In the genomic region with DNA sequence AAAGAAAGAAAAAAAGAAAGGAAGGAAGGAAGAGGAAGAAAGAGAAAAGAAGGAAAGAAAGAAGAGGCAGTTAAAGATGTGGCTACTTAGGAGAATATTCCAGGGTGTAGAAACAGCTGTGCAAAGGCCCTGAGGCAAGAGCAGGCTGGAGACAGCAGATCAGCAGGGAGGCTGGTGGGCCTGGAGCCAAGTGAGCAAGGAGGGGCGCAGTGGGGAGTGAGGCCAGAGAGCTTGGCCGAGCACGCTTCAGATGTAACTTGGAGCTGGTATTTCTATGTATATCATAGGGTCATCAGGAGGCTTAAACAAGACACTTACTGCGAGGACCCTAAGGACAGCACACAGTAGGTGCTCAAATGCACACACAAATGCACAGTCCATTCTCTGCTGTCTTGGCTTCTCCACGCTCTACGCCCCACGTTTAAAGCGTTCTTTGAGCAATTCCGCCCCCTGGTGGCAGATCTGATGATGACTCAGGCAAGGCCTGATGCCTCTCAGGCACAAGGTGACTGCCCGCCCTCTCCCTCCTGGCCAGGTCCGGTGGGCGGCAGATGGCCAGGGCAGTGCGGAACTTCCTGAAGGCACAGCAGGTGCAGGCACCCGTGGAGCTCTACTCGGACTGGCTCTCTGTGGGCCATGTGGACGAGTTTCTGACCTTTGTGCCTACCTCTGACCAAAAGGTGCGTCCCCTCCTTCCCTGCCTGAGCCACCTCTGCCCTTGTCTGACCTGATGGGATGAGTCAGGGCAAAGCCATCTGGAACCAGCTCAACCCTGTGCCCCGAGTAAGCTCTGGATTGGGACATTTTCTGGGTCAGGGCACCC, we compare ENCODE assay signal across 8 cellular contexts. TPM values are rescaled to one million over a fixed set of nuclear protein-coding genes. Genes with fewer than 3 reads are reported as not detected.
DNase-seq lines count a peak whose midpoint lies in the region; ATAC-seq and TF ChIP-seq lines count a peak whose summit lies in the region.
"Had no signal": no experiment of that assay in that cellular context is flagged by ENCODE, and none has a peak within 500 bp of the region (broad histone marks: within the 10 kb centered on the region; RNA-seq: fewer than 3 reads in every experiment).

No MANE protein-coding gene starts in this region.

- H3K4me1 ChIP-seq in right cardiac atrium (ENCODE audit: control insufficient read depth, insufficient read depth, low read length), result no peaks in the 10 kb centered on the region

- intact Hi-C loops in right cardiac atrium (cut with DNase I), result loop anchor here (2.0 to 5.0 kb wide), 4 partner anchors 110 to 175 kb away; no protein-coding TSS in a partner anchor
- intact Hi-C loops in sciatic nerve (cut with DNase I), result loop anchor here (5.0 kb wide), 2 partner anchors 115 to 175 kb away; no protein-coding TSS in a partner anchor

- no peaks in the 10 kb centered on the region for H3K9me3 ChIP-seq in right cardiac atrium (ENCODE audit: control insufficient read depth, low read length)

- no peak overlapping the region for H3K27ac ChIP-seq in right cardiac atrium (ENCODE audit: low read length)

- ATAC-seq in right cardiac atrium, result peak; percentile 67 to 85
- peak; percentile 84 for ATAC-seq in sciatic nerve
- ATAC-seq in HG02610 (IDR thresholded peaks at IDR 0.05; ENCODE audit: unreplicated experiment), result no peak

- 20% methylated on average over 18 of the region's 18 CpGs for WGBS in right cardiac atrium

- no peak overlapping the region for H3K4me3 ChIP-seq in right cardiac atrium (ENCODE audit: low read length)

- TF ChIP-seq CTCF in GM12872 (IDR thresholded peaks at IDR 0.05; ENCODE audit: insufficient read depth, low read depth, low read length), result peak; percentile 76

- DNase-seq in NCI-H146 (lab: John Stamatoyannopoulos, UW) (peak; percentile 89), T-helper 2 cell (peak; percentile 52 to 86 (median 71)), amygdala (lab: John Stamatoyannopoulos, UW) (peak in 55 of 56 donors; percentile 16 to 91 (median 59)), right cardiac atrium (peak; percentile 82 to 94 (median 90)), sciatic nerve (ENCODE audit: low spot score) (peak; percentile 95)

- H3K27me3 ChIP-seq in right cardiac atrium (ENCODE audit: control insufficient read depth, insufficient read depth), result no peaks in the 10 kb centered on the region

RNA-seq across cellular contexts. Expression of gene PADI3, which starts 11.9 kb away (rescaled TPM):
- not detected for total RNA-seq in right cardiac atrium
- polyA plus RNA-seq in right cardiac atrium, result not detected
- not detected for total RNA-seq in sciatic nerve
- total RNA-seq: mononuclear cell had no signal

RNA-seq across cellular contexts. Expression of gene PADI1, which starts 32.1 kb away (rescaled TPM):
- total RNA-seq in right cardiac atrium (not detected), sciatic nerve (not detected)
- not detected for polyA plus RNA-seq in right cardiac atrium
- total RNA-seq: mononuclear cell had no signal
